8 cellular contexts compared by ENCODE assay signal in genomic region chr6:116111552-116112528, GRCh38. TPM values are rescaled to one million over a fixed set of nuclear protein-coding genes. Genes with fewer than 3 reads are reported as not detected.
A peak's percentile ranks its signal among the peaks of the same experiment; 100 is the strongest.
DNase-seq lines count a peak whose midpoint lies in the region; ATAC-seq and TF ChIP-seq lines count a peak whose summit lies in the region.

No MANE protein-coding gene starts in this region.

- no peaks in the 10 kb centered on the region for H3K9me3 Mint-ChIP-seq in effector memory CD8-positive, alpha-beta T cell
- no peaks in the 10 kb centered on the region for H3K9me3 Mint-ChIP-seq in progenitor cell of endocrine pancreas (ENCODE audit: low read depth)

- 62 to 87% methylated on average over 5 of the region's 5 CpGs for WGBS in sigmoid colon, 2 donors

- peak; percentile 59 for TF ChIP-seq CTCF in progenitor cell of endocrine pancreas (IDR thresholded peaks at IDR 0.05; ENCODE audit: unreplicated experiment)
- no peak for TF ChIP-seq CTCF in sigmoid colon (IDR thresholded peaks at IDR 0.05)

- H3K4me3 ChIP-seq in sigmoid colon, result no peak overlapping the region

- peaks cover 1 to 3% of the 10 kb centered on the region in 2 donors for H3K4me1 Mint-ChIP-seq in effector memory CD8-positive, alpha-beta T cell (ENCODE audit: low read depth in 2 of 2)
- H3K4me1 Mint-ChIP-seq in progenitor cell of endocrine pancreas (ENCODE audit: low read depth), result peaks cover 22% of the 10 kb centered on the region

- no peaks in the 10 kb centered on the region for H3K4me1 ChIP-seq in sigmoid colon

- no peak overlapping the region for H3K27ac ChIP-seq in sigmoid colon

- TF ChIP-seq POLR2A in sigmoid colon (IDR thresholded peaks at IDR 0.05), result no peak

- no peaks in the 10 kb centered on the region for H3K27me3 ChIP-seq in sigmoid colon

- no peaks in the 10 kb centered on the region for H3K9me3 ChIP-seq in sigmoid colon

- no peak overlapping the region for H3K4me3 Mint-ChIP-seq in effector memory CD8-positive, alpha-beta T cell
- no peak overlapping the region for H3K4me3 Mint-ChIP-seq in progenitor cell of endocrine pancreas (ENCODE audit: low read depth)

- peak overlapping the region in 1 of 2 donors; percentile 41 for H3K27ac Mint-ChIP-seq in effector memory CD8-positive, alpha-beta T cell
- H3K27ac Mint-ChIP-seq in progenitor cell of endocrine pancreas, result peak overlapping the region; percentile 34

- intact Hi-C loops in sigmoid colon (cut with DNase I) (no loop called here), Right ventricle myocardium superior (cut with DNase I) (no loop called here)

- DNase-seq in CD1c-positive myeloid dendritic cell (ENCODE audit: extremely low spot score) (peak; percentile 5), NCI-H69 (lab: John Stamatoyannopoulos, UW) (peak; percentile 57), progenitor cell of endocrine pancreas (ENCODE audit: low spot score, unreplicated experiment) (no peak), sigmoid colon (no peak), Right ventricle myocardium superior (no peak)
- peak in 1 of 3 experiments; percentile 12 for DNase-seq in effector memory CD8-positive, alpha-beta T cell

- H3K36me3 ChIP-seq in sigmoid colon, result peaks cover 5 to 81% (median 13%) of the 10 kb centered on the region in 4 donors

- TF ChIP-seq EP300 in sigmoid colon (IDR thresholded peaks at IDR 0.05), result no peak

- ATAC-seq in GM18498 (IDR thresholded peaks at IDR 0.05; ENCODE audit: unreplicated experiment) (peak; percentile 82), HG02884 (IDR thresholded peaks at IDR 0.05; ENCODE audit: unreplicated experiment) (peak; percentile 76), Right ventricle myocardium superior (ENCODE audit: poor library complexity) (no peak)
- ATAC-seq in effector memory CD8-positive, alpha-beta T cell (replicated peaks), result peak; percentile 48

- no peaks in the 10 kb centered on the region for H3K27me3 Mint-ChIP-seq in effector memory CD8-positive, alpha-beta T cell
- no peaks in the 10 kb centered on the region for H3K27me3 Mint-ChIP-seq in progenitor cell of endocrine pancreas

- H3K36me3 Mint-ChIP-seq in effector memory CD8-positive, alpha-beta T cell (ENCODE audit: insufficient read depth), result peaks cover 35% of the 10 kb centered on the region
- H3K36me3 Mint-ChIP-seq in progenitor cell of endocrine pancreas (ENCODE audit: insufficient read depth), result peaks cover 33% of the 10 kb centered on the region

RNA-seq across cellular contexts. Expression of gene NT5DC1, which starts 11.2 kb away (rescaled TPM):
- total RNA-seq in progenitor cell of endocrine pancreas (54.9 and 57.7 TPM in 2 replicates), sigmoid colon (10 to 100 TPM in 1 of 4 donors, 1 to 10 TPM in 3; 8.2 to 21.7 (median 8.8) TPM), Right ventricle myocardium superior (56.4 TPM)
- polyA plus RNA-seq in sigmoid colon, result 10 to 100 TPM in 2 of 3 donors, 1 to 10 TPM in 1; 9.9 to 21.0 (median 17.5) TPM

RNA-seq across cellular contexts. Expression of gene COL10A1, which starts 14.1 kb away (rescaled TPM):
- total RNA-seq in progenitor cell of endocrine pancreas (not detected in 2 replicates), sigmoid colon (not detected), Right ventricle myocardium superior (not detected)
- polyA plus RNA-seq in sigmoid colon, result not detected

RNA-seq across cellular contexts. Expression of gene FRK, which starts 51.1 kb away (rescaled TPM):
- total RNA-seq in progenitor cell of endocrine pancreas (8.6 and 8.8 TPM in 2 replicates), sigmoid colon (under 1 TPM; 0.16 to 0.71 (median 0.41) TPM), Right ventricle myocardium superior (7.5 TPM)
- 1 to 10 TPM; 3.2 to 6.5 (median 3.6) TPM for polyA plus RNA-seq in sigmoid colon

Comparison
In these comparisons a context has a peak if more than half of its experiments do, and no peak if none do; other contexts are left out.
1. DNase-seq: peak in CD1c-positive myeloid dendritic cell (single experiment) and NCI-H69 (single experiment); none in progenitor cell of endocrine pancreas (single experiment), sigmoid colon (single experiment) and Right ventricle myocardium superior (single experiment).